8 cellular contexts compared by ENCODE assay signal in the genomic region with DNA sequence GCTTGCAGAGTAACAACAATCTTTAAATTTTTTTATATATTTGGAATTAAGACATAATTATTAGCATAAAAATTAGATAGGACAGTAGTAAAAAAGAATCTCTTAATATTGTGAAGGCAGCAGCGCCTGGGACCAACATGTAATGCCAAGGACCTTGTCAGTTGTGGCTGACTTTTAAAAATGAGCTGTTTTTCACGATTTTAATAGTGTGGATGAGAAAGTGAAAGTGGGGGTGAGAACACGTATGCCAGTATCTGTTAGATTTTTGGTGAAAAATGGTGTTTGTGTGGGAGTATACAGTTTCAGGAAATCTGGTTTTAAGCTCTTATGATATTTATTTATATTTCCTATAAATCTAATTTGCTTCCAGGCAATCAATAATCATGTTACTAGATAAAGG.
DNase-seq lines count a peak whose midpoint lies in the region; ATAC-seq, FAIRE-seq and TF ChIP-seq lines count a peak whose summit lies in the region.

No MANE protein-coding gene starts in this region.

- H3K4me1 ChIP-seq in ovary (ENCODE audit: insufficient read depth): peaks cover 4% of the 10 kb centered on the region
- no peaks in the 10 kb centered on the region; the same call in none of the 2 replicates for H3K4me1 ChIP-seq in BE2C

- H3K4me3 ChIP-seq in GM12865 (ENCODE audit: low read depth, low read length) (no peak overlapping the region; the same call in 1 of the 2 replicates), bronchial epithelial cell (ENCODE audit: low read depth, low read length) (peak overlapping the region; percentile 46), ovary (peak overlapping the region; percentile 33), WERI-Rb-1 (ENCODE audit: low read depth, low read length) (no peak overlapping the region), BE2C (ENCODE audit: low read depth, low read length) (no peak overlapping the region)

- H3K27me3 ChIP-seq in bronchial epithelial cell (ENCODE audit: control insufficient read depth, insufficient read depth, low read length) (no peaks in the 10 kb centered on the region), ovary (no peaks in the 10 kb centered on the region), WERI-Rb-1 (ENCODE audit: insufficient read depth, low read depth, severe bottlenecking) (no peaks in the 10 kb centered on the region), BE2C (no peaks in the 10 kb centered on the region)

- no peak for FAIRE-seq in bronchial epithelial cell (lab: Jason Lieb, UNC)

- H3K9me3 ChIP-seq in ovary (no peaks in the 10 kb centered on the region), WERI-Rb-1 (ENCODE audit: severe bottlenecking) (no peaks in the 10 kb centered on the region), BE2C (no peaks in the 10 kb centered on the region)

- WGBS in ovary, 3 donors: 22 to 31% (median 22%) methylated on average over 3 of the region's 3 CpGs

- TF ChIP-seq POLR2A in ovary (IDR thresholded peaks at IDR 0.05): no peak

- ATAC-seq in HG03354 (IDR thresholded peaks at IDR 0.05; ENCODE audit: poor library complexity, severe bottlenecking, unreplicated experiment): peak; percentile 32

- H3K36me3 ChIP-seq in bronchial epithelial cell (ENCODE audit: control insufficient read depth, insufficient read depth, low read length) (no peaks in the 10 kb centered on the region), ovary (no peaks in the 10 kb centered on the region), WERI-Rb-1 (no peaks in the 10 kb centered on the region), BE2C (no peaks in the 10 kb centered on the region)

- TF ChIP-seq EP300 in ovary (IDR thresholded peaks at IDR 0.05): no peak

- intact Hi-C loops in ovary (cut with DNase I): no loop called here

- peak overlapping the region in 1 of 2 donors; percentile 67 for H3K27ac ChIP-seq in ovary
- H3K27ac ChIP-seq in WERI-Rb-1: no peak overlapping the region

- DNase-seq in GM12865 (ENCODE audit: low read depth) (peak; percentile 35), bronchial epithelial cell (ENCODE audit: low read depth) (no peak), ovary (no peak), 8988T (no peak), WERI-Rb-1 (no peak), NCI-H345 (lab: John Stamatoyannopoulos, UW) (no peak), BE2C (no peak)

- TF ChIP-seq CTCF in GM12865 (IDR thresholded peaks at IDR 0.05; ENCODE audit: insufficient read depth, low read depth, low read length, missing control alignments): no peak
- TF ChIP-seq CTCF in bronchial epithelial cell (IDR thresholded peaks at IDR 0.05; ENCODE audit: insufficient read depth, low read length, severe bottlenecking): no peak
- no peak for TF ChIP-seq CTCF in ovary (IDR thresholded peaks at IDR 0.05)
- no peak for TF ChIP-seq CTCF in WERI-Rb-1 (IDR thresholded peaks at IDR 0.05; ENCODE audit: low read depth, low read length)
- TF ChIP-seq CTCF in BE2C (IDR thresholded peaks at IDR 0.05; ENCODE audit: low read depth, low read length): no peak

Comparison
In these comparisons a context has a peak if more than half of its experiments do, and no peak if none do; other contexts are left out.
1. H3K4me3 ChIP-seq: peak in bronchial epithelial cell (single experiment) and ovary (single experiment); none in GM12865 (single experiment), WERI-Rb-1 (single experiment) and BE2C (single experiment).